1 cellular context compared by ENCODE assay signal in the genomic region with DNA sequence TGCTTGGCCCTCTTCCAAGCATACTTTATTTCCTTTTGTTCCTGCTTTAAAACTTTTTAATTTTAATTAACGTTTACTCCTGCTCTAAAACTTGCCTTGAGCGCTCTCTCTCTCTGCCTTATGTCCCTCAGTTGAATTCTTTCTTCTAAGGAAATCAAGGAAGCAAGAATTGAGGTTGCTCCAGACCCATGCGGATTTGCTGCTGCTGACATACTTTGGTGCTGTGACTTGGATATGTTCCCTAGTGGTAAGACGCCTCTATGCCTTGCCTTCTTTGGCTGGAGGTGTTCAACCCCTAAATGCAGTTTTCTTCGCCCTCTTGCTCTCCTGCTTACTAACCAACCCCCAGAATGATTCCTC.
TF ChIP-seq lines count a peak whose summit lies in the region.

No MANE protein-coding gene starts in this region.

TF ChIP-seq in A549, 52 proteins besides CTCF, POLR2A, EP300 and RAD21 (continued from another document):
- TF ChIP-seq, protein P1, sequence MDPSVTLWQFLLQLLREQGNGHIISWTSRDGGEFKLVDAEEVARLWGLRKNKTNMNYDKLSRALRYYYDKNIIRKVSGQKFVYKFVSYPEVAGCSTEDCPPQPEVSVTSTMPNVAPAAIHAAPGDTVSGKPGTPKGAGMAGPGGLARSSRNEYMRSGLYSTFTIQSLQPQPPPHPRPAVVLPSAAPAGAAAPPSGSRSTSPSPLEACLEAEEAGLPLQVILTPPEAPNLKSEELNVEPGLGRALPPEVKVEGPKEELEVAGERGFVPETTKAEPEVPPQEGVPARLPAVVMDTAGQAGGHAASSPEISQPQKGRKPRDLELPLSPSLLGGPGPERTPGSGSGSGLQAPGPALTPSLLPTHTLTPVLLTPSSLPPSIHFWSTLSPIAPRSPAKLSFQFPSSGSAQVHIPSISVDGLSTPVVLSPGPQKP (IDR thresholded peaks at IDR 0.05; ENCODE audit: low read depth, low read length): no peak
- TF ChIP-seq, protein P2, sequence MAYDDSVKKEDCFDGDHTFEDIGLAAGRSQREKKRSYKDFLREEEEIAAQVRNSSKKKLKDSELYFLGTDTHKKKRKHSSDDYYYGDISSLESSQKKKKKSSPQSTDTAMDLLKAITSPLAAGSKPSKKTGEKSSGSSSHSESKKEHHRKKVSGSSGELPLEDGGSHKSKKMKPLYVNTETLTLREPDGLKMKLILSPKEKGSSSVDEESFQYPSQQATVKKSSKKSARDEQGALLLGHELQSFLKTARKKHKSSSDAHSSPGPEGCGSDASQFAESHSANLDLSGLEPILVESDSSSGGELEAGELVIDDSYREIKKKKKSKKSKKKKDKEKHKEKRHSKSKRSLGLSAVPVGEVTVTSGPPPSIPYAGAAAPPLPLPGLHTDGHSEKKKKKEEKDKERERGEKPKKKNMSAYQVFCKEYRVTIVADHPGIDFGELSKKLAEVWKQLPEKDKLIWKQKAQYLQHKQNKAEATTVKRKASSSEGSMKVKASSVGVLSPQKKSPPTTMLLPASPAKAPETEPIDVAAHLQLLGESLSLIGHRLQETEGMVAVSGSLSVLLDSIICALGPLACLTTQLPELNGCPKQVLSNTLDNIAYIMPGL (CRISPR knock-in tag; IDR thresholded peaks at IDR 0.05; ENCODE audit: borderline replicate concordance): no peak
